ENCODE assay signal across 8 cellular contexts in genomic region chr12:16348435-16349131, GRCh38. TPM values are rescaled to one million over a fixed set of nuclear protein-coding genes. Genes with fewer than 3 reads are reported as not detected.
DNase-seq lines count a peak whose midpoint lies in the region; TF ChIP-seq lines count a peak whose summit lies in the region.

No MANE protein-coding gene starts in this region.

- no peaks in the 10 kb centered on the region for H3K36me3 Mint-ChIP-seq in T-helper 2 cell treated with Interferon-gamma antibody and Interleukin-4, amounts not matched to agents 5 μg/mL and 100 μg/mL, for 36 hours (ENCODE audit: low read depth)

- H3K4me3 ChIP-seq in NB4 (ENCODE audit: low read depth, low read length) (peak overlapping the region; percentile 97), fibroblast of the aortic adventitia (ENCODE audit: low read depth, low read length) (peak overlapping the region; percentile 80), retinal pigment epithelial cell (ENCODE audit: low read length) (peak overlapping the region; percentile 66)

- peaks cover 8% of the 10 kb centered on the region for H3K27me3 Mint-ChIP-seq in T-helper 2 cell treated with Interferon-gamma antibody and Interleukin-4, amounts not matched to agents 5 μg/mL and 100 μg/mL, for 36 hours (ENCODE audit: low read depth)

- no peak overlapping the region for H3K4me3 Mint-ChIP-seq in T-helper 2 cell treated with Interferon-gamma antibody and Interleukin-4, amounts not matched to agents 5 μg/mL and 100 μg/mL, for 36 hours

- no peaks in the 10 kb centered on the region for H3K4me1 Mint-ChIP-seq in T-helper 2 cell treated with Interferon-gamma antibody and Interleukin-4, amounts not matched to agents 5 μg/mL and 100 μg/mL, for 36 hours (ENCODE audit: low read depth)

- intact Hi-C loops in posterior cingulate gyrus (cut with DNase I): no loop called here

- TF ChIP-seq POLR2A in GM18951 (IDR thresholded peaks at IDR 0.05; ENCODE audit: extremely low read depth, insufficient read depth, insufficient read length) (peak; percentile 48), NB4 (IDR thresholded peaks at IDR 0.05; ENCODE audit: extremely low read depth, insufficient read length) (no peak)

- no peak overlapping the region for H3K27ac Mint-ChIP-seq in T-helper 2 cell treated with Interferon-gamma antibody and Interleukin-4, amounts not matched to agents 5 μg/mL and 100 μg/mL, for 36 hours

- TF ChIP-seq CTCF in NB4 (IDR thresholded peaks at IDR 0.05; ENCODE audit: low read depth, low read length) (no peak), fibroblast of the aortic adventitia (IDR thresholded peaks at IDR 0.05; ENCODE audit: insufficient read depth, low read length) (no peak), retinal pigment epithelial cell (conservative IDR thresholded peaks at IDR 0.05; ENCODE audit: low read depth, low read length) (no peak)

- in situ Hi-C loops in GM18951 (cut with MboI; ENCODE audit: low sequenced_read_pairs, unreplicated experiment): no loop called here

- H3K9me3 Mint-ChIP-seq in T-helper 2 cell treated with Interferon-gamma antibody and Interleukin-4, amounts not matched to agents 5 μg/mL and 100 μg/mL, for 36 hours: no peaks in the 10 kb centered on the region

- DNase-seq in NB4 (ENCODE audit: low read depth) (peak; percentile 26), fibroblast of the aortic adventitia (ENCODE audit: low read depth) (peak; percentile 48), retinal pigment epithelial cell (ENCODE audit: low read depth) (no peak), posterior cingulate gyrus (no peak)
- DNase-seq in activated CD8-positive, alpha-beta memory T cell treated with anti-CD3 and anti-CD28 coated beads, Interleukin-2, amount 50 U/mL, for 48 hours: no peak
- DNase-seq in T-helper 2 cell treated with Interferon-gamma antibody and Interleukin-4, amounts not matched to agents 5 μg/mL and 100 μg/mL, for 36 hours (ENCODE audit: low spot score): no peak
- DNase-seq in stimulated activated naive CD4-positive, alpha-beta T cell (lab: John Stamatoyannopoulos, UW): no peak

RNA-seq across cellular contexts. Expression of gene MGST1, which starts 1.1 kb away (rescaled TPM):
- 203 and 229 TPM in 2 replicates for total RNA-seq in fibroblast of the aortic adventitia (ENCODE audit: low replicate concordance)

Comparison
In these comparisons a context has a peak if more than half of its experiments do, and no peak if none do; other contexts are left out.
1. DNase-seq: peak in NB4 (single experiment) and fibroblast of the aortic adventitia (single experiment); none in retinal pigment epithelial cell (single experiment), activated CD8-positive, alpha-beta memory T cell treated with anti-CD3 and anti-CD28 coated beads, Interleukin-2, amount 50 U/mL, for 48 hours (single experiment), T-helper 2 cell treated with Interferon-gamma antibody and Interleukin-4, amounts not matched to agents 5 μg/mL and 100 μg/mL, for 36 hours (single experiment), posterior cingulate gyrus (0 of 10) and stimulated activated naive CD4-positive, alpha-beta T cell (0 of 6).
2. Peak in every context shown above with its lines, with median percentiles within 50 percentile points of each other: H3K4me3 ChIP-seq.